In the genomic region with DNA sequence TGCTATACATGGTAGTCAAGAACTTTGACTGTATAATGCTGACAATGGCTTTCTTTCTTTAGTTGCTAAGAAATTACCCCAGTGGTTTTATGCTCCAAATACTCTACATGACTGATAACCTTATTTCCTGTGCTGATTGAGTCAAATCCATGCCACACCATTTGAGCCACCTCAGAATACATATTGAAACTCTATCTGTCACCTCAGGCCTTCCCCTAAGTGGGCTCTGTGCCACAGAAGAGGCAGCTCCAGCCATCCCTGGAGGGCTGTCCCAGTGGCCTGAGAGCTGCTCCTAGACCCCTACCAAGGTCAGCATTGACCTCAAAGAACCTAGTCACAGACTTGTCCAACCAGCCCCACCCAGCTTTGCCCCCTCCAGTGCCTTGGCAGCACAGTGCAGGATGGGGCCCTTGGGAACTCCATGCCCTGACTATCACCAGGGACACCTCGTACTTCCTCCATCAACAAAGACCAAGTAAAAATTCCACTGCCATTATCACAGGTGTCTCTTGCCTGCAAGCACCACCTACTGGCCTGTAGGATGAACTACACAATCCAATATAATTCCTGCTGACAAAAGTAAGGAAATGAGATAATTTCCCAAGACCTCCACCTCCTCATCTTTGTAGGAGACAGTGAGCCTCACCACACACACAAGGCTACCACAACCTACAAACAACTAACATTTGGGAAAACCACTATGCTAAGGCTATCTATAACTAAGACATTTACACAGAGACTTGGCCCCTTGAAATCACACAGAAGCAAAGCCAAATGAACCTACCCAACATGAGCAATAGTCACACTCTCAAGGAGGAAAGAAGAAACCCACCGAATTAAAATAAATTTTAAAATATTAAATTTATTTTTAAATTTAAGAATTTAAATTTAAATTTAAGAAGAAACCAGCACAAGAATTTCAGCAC, we compare ENCODE assay signal across 8 cellular contexts.
DNase-seq lines count a peak whose midpoint lies in the region; ATAC-seq and TF ChIP-seq lines count a peak whose summit lies in the region.

No MANE protein-coding gene starts in this region.

- H3K27ac ChIP-seq in HL-60 (replicated peaks) (no peak overlapping the region), lung (ENCODE audit: low read depth in 1 of 2, low read length in 1 of 2) (no peak overlapping the region), gastrocnemius medialis (no peak overlapping the region)

- H3K36me3 ChIP-seq in adipocyte (ENCODE audit: control insufficient read depth, insufficient read depth, low read length, severe bottlenecking) (no peaks in the 10 kb centered on the region), lung (ENCODE audit: control insufficient read depth in 2 of 2, insufficient read depth in 2 of 2, low read length in 2 of 2) (no peaks in the 10 kb centered on the region), gastrocnemius medialis (no peaks in the 10 kb centered on the region)

- no peak overlapping the region for H3K4me3 ChIP-seq in GM12864 (ENCODE audit: low read depth, low read length)
- no peak overlapping the region for H3K4me3 ChIP-seq in HL-60 (replicated peaks; ENCODE audit: insufficient read depth, low read length)
- H3K4me3 ChIP-seq in adipocyte (ENCODE audit: low read length): no peak overlapping the region
- H3K4me3 ChIP-seq in lung: no peak overlapping the region
- no peak overlapping the region for H3K4me3 ChIP-seq in gastrocnemius medialis

- DNase-seq in GM12864 (ENCODE audit: low read depth) (no peak), HL-60 (ENCODE audit: low read depth in 1 of 2, low spot score in 1 of 2) (peak in 1 of 2 experiments; percentile 9), adipocyte (ENCODE audit: low read depth) (peak; percentile 42), lung (ENCODE audit: low spot score) (no peak), gastrocnemius medialis (no peak)
- DNase-seq in activated naive CD4-positive, alpha-beta T cell (lab: John Stamatoyannopoulos, UW): no peak
- no peak for DNase-seq in stimulated activated naive CD4-positive, alpha-beta T cell treated with Interleukin-2 at 50 U/mL for 16 hours (lab: John Stamatoyannopoulos, UW)

- H3K4me1 ChIP-seq in adipocyte (ENCODE audit: control insufficient read depth, insufficient read depth, low read length): no peaks in the 10 kb centered on the region
- H3K4me1 ChIP-seq in lung (ENCODE audit: control insufficient read depth in 2 of 2, insufficient read depth in 2 of 2, low read length in 2 of 2): no peaks in the 10 kb centered on the region
- H3K4me1 ChIP-seq in gastrocnemius medialis: no peaks in the 10 kb centered on the region

- intact Hi-C loops in gastrocnemius medialis (cut with DNase I; ENCODE audit: low total_unique reads): no loop called here

- peak; percentile 77 for ATAC-seq in GM21528 (IDR thresholded peaks at IDR 0.05; ENCODE audit: low FRiP score, unreplicated experiment)
- ATAC-seq in lung (ENCODE audit: insufficient read depth, low FRiP score): no peak
- no peak for ATAC-seq in gastrocnemius medialis

- H3K9me3 ChIP-seq in adipocyte (ENCODE audit: control insufficient read depth, low read length) (peaks cover 11% of the 10 kb centered on the region), lung (ENCODE audit: control insufficient read depth in 2 of 2, insufficient read depth in 1 of 2, low read length in 1 of 2) (peaks cover 0 to 2% of the 10 kb centered on the region in 2 donors), gastrocnemius medialis (no peaks in the 10 kb centered on the region)

- no peak overlapping the region for H3K9ac ChIP-seq in adipocyte (ENCODE audit: low read length)

- no peak for TF ChIP-seq POLR2A in gastrocnemius medialis (IDR thresholded peaks at IDR 0.05)

- in situ Hi-C loops in gastrocnemius medialis (cut with MboI; ENCODE audit: low sequenced_read_pairs in 4 of 4): no loop called here

- TF ChIP-seq CTCF in GM12864 (IDR thresholded peaks at IDR 0.05; ENCODE audit: low read depth, low read length, missing control alignments) (peak; percentile 72), HL-60 (IDR thresholded peaks at IDR 0.05; ENCODE audit: insufficient read depth, low read length) (peak; percentile 36), lung (IDR thresholded peaks at IDR 0.05; ENCODE audit: control extremely low read depth, extremely low read depth) (peak; percentile 16), gastrocnemius medialis (IDR thresholded peaks at IDR 0.05 in 4 of 5, conservative IDR thresholded peaks at IDR 0.05 in 1 of 5) (peak in 1 of 5 experiments; percentile 14)

- WGBS in lung, 2 donors: 45% methylated on average over 2 of the region's 2 CpGs

- H3K27me3 ChIP-seq in HL-60 (ENCODE audit: insufficient read depth, poor library complexity, severe bottlenecking) (no peaks in the 10 kb centered on the region), adipocyte (replicated peaks; ENCODE audit: control insufficient read depth, insufficient read depth, low read length) (no peaks in the 10 kb centered on the region), lung (ENCODE audit: control insufficient read depth, insufficient read depth) (no peaks in the 10 kb centered on the region), gastrocnemius medialis (no peaks in the 10 kb centered on the region)
